ENCODE assay signal across 1 cellular context in the genomic region with DNA sequence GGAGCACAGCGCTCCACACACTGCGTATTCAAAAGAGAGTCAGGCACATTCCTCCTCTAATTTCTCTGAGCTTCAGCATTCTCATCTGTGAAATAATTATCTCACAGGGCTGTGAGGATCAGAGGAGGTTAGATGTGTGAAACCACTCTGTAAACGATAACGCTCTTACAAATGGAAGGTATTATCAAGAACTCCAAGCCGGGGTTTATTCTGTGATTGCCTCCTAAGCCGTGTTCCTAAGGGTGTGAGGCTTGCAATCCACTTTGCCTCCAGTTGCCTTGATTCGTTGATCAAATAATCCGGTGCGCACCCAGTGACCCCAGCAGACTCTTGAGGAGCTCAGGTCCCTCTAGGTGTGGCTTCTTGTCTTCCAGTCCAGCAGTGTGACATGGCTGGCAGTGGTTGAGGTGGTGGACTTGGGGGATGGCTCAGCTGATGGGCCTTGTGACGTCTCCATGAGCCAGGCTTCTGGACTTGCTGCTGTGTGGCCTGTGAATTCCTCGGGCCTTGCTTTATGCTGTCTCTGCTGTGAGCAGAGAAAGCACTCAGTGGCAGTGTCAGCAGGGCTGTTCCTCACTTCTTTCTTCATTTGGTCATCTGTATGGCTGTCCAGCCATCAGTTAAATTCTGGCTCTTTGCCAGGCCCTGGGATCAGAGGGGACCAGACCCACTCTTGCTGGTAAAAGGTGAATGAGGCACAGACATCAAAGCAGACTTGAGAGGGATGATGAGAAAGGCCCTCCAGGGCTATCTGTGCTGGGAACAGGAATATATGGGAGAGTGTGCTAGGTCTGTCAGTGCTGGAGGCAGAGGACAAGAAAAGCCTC.
TF ChIP-seq lines count a peak whose summit lies in the region.

No MANE protein-coding gene starts in this region.

TF ChIP-seq in IMR-90, 13 proteins besides CTCF, POLR2A, EP300 and RAD21:
- TF ChIP-seq SMC3 (IDR thresholded peaks at IDR 0.05; ENCODE audit: low read depth, low read length) (no peak), MXI1 (IDR thresholded peaks at IDR 0.05; ENCODE audit: borderline replicate concordance, low read depth, low read length) (no peak), CHD1 (IDR thresholded peaks at IDR 0.05; ENCODE audit: low read depth, low read length) (no peak), RFX5 (IDR thresholded peaks at IDR 0.05; ENCODE audit: low read depth, low read length) (no peak), CEBPB (IDR thresholded peaks at IDR 0.05; ENCODE audit: low read depth, low read length) (no peak), MAFK (IDR thresholded peaks at IDR 0.05; ENCODE audit: low read depth, low read length) (no peak)
